Comparison of ENCODE assay signal across 15 cellular contexts in genomic region chr1:115729765-115730164, GRCh38. TPM values are rescaled to one million over a fixed set of nuclear protein-coding genes. Genes with fewer than 3 reads are reported as not detected.
DNase-seq lines count a peak whose midpoint lies in the region; ATAC-seq and TF ChIP-seq lines count a peak whose summit lies in the region.
"Had no signal": no experiment of that assay in that cellular context is flagged by ENCODE, and none has a peak within 500 bp of the region (broad histone marks: within the 10 kb centered on the region; RNA-seq: fewer than 3 reads in every experiment).

No MANE protein-coding gene starts in this region.

- H3K4me2 ChIP-seq in BLaER1 = peak overlapping the region; percentile 63
- H3K4me2 ChIP-seq: A549 had no signal

- no peaks in the 10 kb centered on the region for H3K36me3 ChIP-seq in BLaER1

- DNase-seq in NOMO-1 treated with DMSO at 0.1 percent for 48 hours (lab: John Stamatoyannopoulos, UW; ENCODE audit: unreplicated experiment) = no peak
- DNase-seq in occipital lobe (lab: John Stamatoyannopoulos, UW) = no peak
- DNase-seq: aorta, HCEC 1CT, NCI-H82 had no signal

- peaks cover 21% of the 10 kb centered on the region for H3K4me1 ChIP-seq in BLaER1
- H3K4me1 ChIP-seq: A549 had no signal

- H3K9me3 ChIP-seq in BLaER1 = no peaks in the 10 kb centered on the region
- H3K9me3 ChIP-seq: A549 had no signal

- H4K20me1 ChIP-seq in BLaER1 = no peaks in the 10 kb centered on the region

- ATAC-seq in GM19035 (IDR thresholded peaks at IDR 0.05; ENCODE audit: unreplicated experiment) (peak; percentile 91), GM21825 (IDR thresholded peaks at IDR 0.05; ENCODE audit: unreplicated experiment) (peak; percentile 93), HG03280 (IDR thresholded peaks at IDR 0.05; ENCODE audit: unreplicated experiment) (peak; percentile 73), HG02840 (IDR thresholded peaks at IDR 0.05; ENCODE audit: low FRiP score, unreplicated experiment) (no peak), SK-N-SH treated with all-trans-retinoic acid at 6 μM for 48 hours (no peak)
- ATAC-seq: A549 had no signal

- H3K27me3 ChIP-seq in BLaER1 = no peaks in the 10 kb centered on the region

- no peak overlapping the region for H3K9ac ChIP-seq in BLaER1

- H3K27ac ChIP-seq in BLaER1 = no peak overlapping the region
- H3K27ac ChIP-seq: A549 had no signal

- no peak overlapping the region for H3K4me3 ChIP-seq in BLaER1
- H3K4me3 ChIP-seq: A549 had no signal

TF ChIP-seq in SK-N-SH treated with all-trans-retinoic acid at 6 μM for 48 hours, 23 proteins besides CTCF, POLR2A, EP300 and RAD21:
- TF ChIP-seq CSRNP3 (CRISPR knock-in tag; IDR thresholded peaks at IDR 0.05) (no peak), ZNF70 (CRISPR knock-in tag; IDR thresholded peaks at IDR 0.05) (no peak), ZFP30 (CRISPR knock-in tag; IDR thresholded peaks at IDR 0.05) (no peak), RARB (CRISPR knock-in tag; IDR thresholded peaks at IDR 0.05) (no peak), CREB5 (CRISPR knock-in tag; IDR thresholded peaks at IDR 0.05; ENCODE audit: low read depth) (no peak), ZFP3 (CRISPR knock-in tag; IDR thresholded peaks at IDR 0.05) (no peak), BACH2 (CRISPR knock-in tag; IDR thresholded peaks at IDR 0.05; ENCODE audit: borderline replicate concordance) (no peak), PATZ1 (CRISPR knock-in tag; IDR thresholded peaks at IDR 0.05; ENCODE audit: borderline replicate concordance) (no peak), ZNF8 (CRISPR knock-in tag; IDR thresholded peaks at IDR 0.05) (no peak), ARNTL (CRISPR knock-in tag; IDR thresholded peaks at IDR 0.05; ENCODE audit: borderline replicate concordance, low read depth) (no peak), GLIS3 (CRISPR knock-in tag; IDR thresholded peaks at IDR 0.05) (no peak), TOX (CRISPR knock-in tag; IDR thresholded peaks at IDR 0.05; ENCODE audit: borderline replicate concordance) (no peak), PPARA (CRISPR knock-in tag; IDR thresholded peaks at IDR 0.05; ENCODE audit: borderline replicate concordance) (no peak), CSDC2 (CRISPR knock-in tag; IDR thresholded peaks at IDR 0.05) (no peak), ESRRG (CRISPR knock-in tag; IDR thresholded peaks at IDR 0.05) (no peak), ZC3H10 (CRISPR knock-in tag; IDR thresholded peaks at IDR 0.05) (no peak), POU6F1 (CRISPR knock-in tag; IDR thresholded peaks at IDR 0.05; ENCODE audit: borderline replicate concordance, low read depth) (no peak)

RNA-seq across cellular contexts. Expression of gene CASQ2, which starts 38.7 kb away (rescaled TPM):
- 0.47 TPM for total RNA-seq in occipital lobe
- total RNA-seq: endothelial cell of umbilical vein; MCF 10A; T-helper 1 cell treated with Interleukin-12 subunit alpha and Interleukin-12 subunit beta and Interleukin-4 antibody, amounts not matched to agents 30 ng/mL and 1 ng/mL, for 36 hours had no signal

Comparison
In these comparisons a context has a peak if more than half of its experiments do, and no peak if none do; other contexts are left out.
1. ATAC-seq: peak in GM19035 (single experiment), GM21825 (single experiment) and HG03280 (single experiment); none in HG02840 (single experiment) and SK-N-SH treated with all-trans-retinoic acid at 6 μM for 48 hours (single experiment).